Comparison of ENCODE assay signal across 19 cellular contexts in genomic region chr1:115262886-115263285, GRCh38.
DNase-seq lines count a peak whose midpoint lies in the region; ATAC-seq, FAIRE-seq and TF ChIP-seq lines count a peak whose summit lies in the region.
"Had no signal": no experiment of that assay in that cellular context is flagged by ENCODE, and none has a peak within 500 bp of the region (broad histone marks: within the 10 kb centered on the region; RNA-seq: fewer than 3 reads in every experiment).

No MANE protein-coding gene starts in this region.

- no peak overlapping the region for H3K27ac ChIP-seq in HepG2 (ENCODE audit: extremely low read length, insufficient read depth, low read length)
- no peak overlapping the region for H3K27ac ChIP-seq in right lobe of liver

- no peaks in the 10 kb centered on the region for H3K27me3 ChIP-seq in HepG2 (ENCODE audit: control insufficient read depth in 1 of 2, insufficient read depth in 2 of 2, low read length in 2 of 2)
- H3K27me3 ChIP-seq in right lobe of liver: no peaks in the 10 kb centered on the region

- POLR2A ChIA-PET in HepG2 (lab: Yijun Ruan, JAX): no interaction called here

- BruUV-seq in HepG2 (replicated peaks; lab: Mats Ljungman, UMichigan): no TSS peak

- intact Hi-C loops in HepG2 (cut with micrococcal nuclease; ENCODE audit: unreplicated experiment) (no loop called here), right lobe of liver (cut with DNase I) (no loop called here)

- TF ChIP-seq POLR2A in HepG2 (IDR thresholded peaks at IDR 0.05; ENCODE audit: insufficient read depth in 1 of 2, low read depth in 2 of 2, low read length in 2 of 2): no peak
- TF ChIP-seq POLR2A in right lobe of liver (IDR thresholded peaks at IDR 0.05): no peak

- WGBS in HepG2 (ENCODE audit: low lambda C conversion rate): 0% methylated on average over 4 of the region's 4 CpGs
- 40% methylated on average over 3 of the region's 4 CpGs for WGBS in right lobe of liver (ENCODE audit: insufficient coverage, low coverage, low lambda C conversion rate, missing lambda C conversion rate)

- no peaks in the 10 kb centered on the region for H3K36me3 ChIP-seq in HepG2 (replicated peaks in 1 of 2; ENCODE audit: control insufficient read depth in 1 of 2, insufficient read depth in 2 of 2, low read length in 2 of 2)
- no peaks in the 10 kb centered on the region for H3K36me3 ChIP-seq in right lobe of liver

- no peak for TF ChIP-seq CTCF in HepG2 (CRISPR knock-in tag; IDR thresholded peaks at IDR 0.05)
- TF ChIP-seq CTCF in right lobe of liver (IDR thresholded peaks at IDR 0.05): no peak
- TF ChIP-seq CTCF in astrocyte of the spinal cord (IDR thresholded peaks at IDR 0.05; ENCODE audit: low read depth, low read length): no peak
- no peak for TF ChIP-seq CTCF in fibroblast of the aortic adventitia (IDR thresholded peaks at IDR 0.05; ENCODE audit: insufficient read depth, low read length)

- H3K4me2 ChIP-seq in HepG2 (ENCODE audit: low read depth, low read length): no peak overlapping the region

- no peaks in the 10 kb centered on the region for H3K4me1 ChIP-seq in HepG2 (ENCODE audit: insufficient read depth, low read length)
- no peaks in the 10 kb centered on the region for H3K4me1 ChIP-seq in right lobe of liver

- no peak for FAIRE-seq in HepG2 (lab: Jason Lieb, UNC)
- FAIRE-seq: H1 had no signal

- CTCF ChIA-PET in HepG2 (lab: Yijun Ruan, JAX; ENCODE audit: low intra/inter-chr PET ratio, low total read pairs): no interaction called here

- TF ChIP-seq RAD21 in HepG2 (CRISPR knock-in tag; IDR thresholded peaks at IDR 0.05): no peak

- no peaks in the 10 kb centered on the region for H4K20me1 ChIP-seq in HepG2 (ENCODE audit: insufficient read depth, low read length)

- DNase-seq in HepG2 (ENCODE audit: low spot score) (no peak), right lobe of liver (no peak), astrocyte of the spinal cord (ENCODE audit: low read depth, low spot score) (peak; percentile 84), fibroblast of the aortic adventitia (ENCODE audit: low read depth) (peak; percentile 62), NCI-H2171 treated with DMSO at 0.1 percent for 48 hours (lab: John Stamatoyannopoulos, UW) (no peak), OCI-M1 (lab: John Stamatoyannopoulos, UW) (no peak)
- DNase-seq in activated naive CD4-positive, alpha-beta T cell treated with Interleukin-2 at 50 U/mL for 16 hours: no peak
- DNase-seq: AML-193, DMS79, GDM1, HFFc6, Karpas-422, MM.1S, NCI-H1105, NCI-H187, NCI-H446, PC-3 had no signal

- no peak overlapping the region for H3K9ac ChIP-seq in HepG2 (ENCODE audit: insufficient read depth, low read depth, low read length)

- in situ Hi-C loops in HepG2 (cut with HindIII; ENCODE audit: extremely low pct_ligation_motif_present, low pct_unique_long_range_greater_than_20kb): no loop called here
- in situ Hi-C loops in astrocyte of the spinal cord (cut with HindIII; ENCODE audit: low sequenced_read_pairs): no loop called here

- H3K79me2 ChIP-seq in HepG2 (ENCODE audit: insufficient read depth, low read length): no peaks in the 10 kb centered on the region

- H3K4me3 ChIP-seq in HepG2 (replicated peaks in 1 of 3; ENCODE audit: insufficient read depth in 1 of 3, low read depth in 2 of 3, low read length in 3 of 3): no peak overlapping the region
- no peak overlapping the region for H3K4me3 ChIP-seq in right lobe of liver
- no peak overlapping the region for H3K4me3 ChIP-seq in astrocyte of the spinal cord (ENCODE audit: low read depth, low read length)
- H3K4me3 ChIP-seq in fibroblast of the aortic adventitia (ENCODE audit: low read depth, low read length): no peak overlapping the region

- TF ChIP-seq EP300 in HepG2 (IDR thresholded peaks at IDR 0.05; ENCODE audit: low read depth in 2 of 2, low read length in 2 of 2) (no peak), HepG2 (CRISPR knock-in tag; IDR thresholded peaks at IDR 0.05; ENCODE audit: borderline replicate concordance) (no peak)

- no peak overlapping the region for H2AFZ ChIP-seq in HepG2 (ENCODE audit: low read length)

- ATAC-seq in HepG2 (no peak), right lobe of liver (no peak), HG03520 (IDR thresholded peaks at IDR 0.05; ENCODE audit: unreplicated experiment) (no peak)
- ATAC-seq: PC-3 had no signal

- H3K9me3 ChIP-seq in HepG2 (ENCODE audit: low read length) (peaks cover 14% of the 10 kb centered on the region), right lobe of liver (no peaks in the 10 kb centered on the region)

TF ChIP-seq in HepG2, 621 proteins besides CTCF, POLR2A, EP300 and RAD21:
- TF ChIP-seq ATF7 (IDR thresholded peaks at IDR 0.05) (0 out of 2 replicates have a peak, but pooled peaks have one; percentile 11), ATF7 (CRISPR knock-in tag; IDR thresholded peaks at IDR 0.05) (no peak), IKZF1 (IDR thresholded peaks at IDR 0.05) (no peak)
TF ChIP-seq in HepG2: peak in this region for 1.

Comparison
In these comparisons a context has a peak if more than half of its experiments do, and no peak if none do; other contexts are left out.
1. DNase-seq: peak in astrocyte of the spinal cord (single experiment) and fibroblast of the aortic adventitia (single experiment); none in HepG2 (single experiment), right lobe of liver (0 of 3), NCI-H2171 treated with DMSO at 0.1 percent for 48 hours (single experiment), activated naive CD4-positive, alpha-beta T cell treated with Interleukin-2 at 50 U/mL for 16 hours (single experiment) and OCI-M1 (single experiment).